Comparison of ENCODE assay signal across 8 cellular contexts in the genomic region with DNA sequence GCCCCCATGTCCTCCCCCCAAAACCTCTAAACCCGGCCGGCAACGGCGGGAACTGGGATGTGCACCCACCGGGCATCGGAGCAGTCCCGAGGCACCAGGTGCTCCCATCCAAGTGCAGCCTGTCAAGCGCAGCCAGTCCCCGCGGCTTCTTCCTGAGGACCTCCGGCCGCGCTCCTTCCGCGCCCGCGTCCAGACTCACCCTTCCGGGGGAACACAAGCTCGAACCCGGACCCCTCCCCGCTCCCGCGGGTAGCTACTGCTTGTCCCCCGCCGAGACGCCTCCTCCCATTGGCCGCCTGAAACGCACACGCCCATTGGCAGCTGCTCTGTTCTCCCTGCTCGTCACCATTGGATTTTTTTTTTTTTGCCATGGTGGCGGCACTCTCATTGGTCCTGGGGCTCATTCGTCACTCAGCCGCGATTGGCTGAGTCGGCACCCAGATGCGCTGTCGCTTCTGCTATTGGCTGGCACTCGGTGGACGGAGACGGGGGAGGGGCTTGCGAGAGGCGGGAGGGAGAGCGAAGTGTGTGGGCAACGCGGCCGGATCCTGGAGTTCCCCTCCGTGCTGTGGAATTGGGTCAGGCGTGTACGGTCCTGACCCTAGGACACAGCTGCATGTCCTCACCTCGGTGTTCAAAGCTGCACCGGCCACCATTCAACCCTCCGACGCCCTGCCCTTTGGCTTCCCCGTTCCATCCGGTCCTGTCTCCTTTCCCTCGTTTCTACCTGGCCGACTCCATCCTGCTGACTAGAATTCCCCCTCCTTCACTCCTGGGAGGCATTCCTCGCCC. TPM values are rescaled to one million over a fixed set of nuclear protein-coding genes. Genes with fewer than 3 reads are reported as not detected.
DNase-seq lines count a peak whose midpoint lies in the region; ATAC-seq, FAIRE-seq and TF ChIP-seq lines count a peak whose summit lies in the region.

TSS of gene TYK2 (minus strand) at position 262 of the 792 bp plus-strand sequence. CDS start 2,166 bp downstream, outside the sequence.

- peaks cover 26% of the 10 kb centered on the region for H3K79me2 ChIP-seq in Loucy (ENCODE audit: insufficient read depth, low read length)

- H3K4me3 ChIP-seq in Loucy (ENCODE audit: low read length, poor library complexity, severe bottlenecking) (peak within 1 kb of the TSS; percentile 93), fibroblast of mammary gland (ENCODE audit: control insufficient read depth, low read depth, low read length) (peak within 1 kb of the TSS; percentile 97)

- H4K20me1 ChIP-seq in Loucy (ENCODE audit: insufficient read depth, low read length, poor library complexity, severe bottlenecking), result peaks cover 3% of the 10 kb centered on the region

- TF ChIP-seq CTCF in Loucy (conservative IDR thresholded peaks at IDR 0.05; ENCODE audit: low read length) (no peak), fibroblast of mammary gland (conservative IDR thresholded peaks at IDR 0.05; ENCODE audit: control insufficient read depth, insufficient read depth, low read depth, low read length) (no peak), natural killer cell (IDR thresholded peaks at IDR 0.05) (no peak)

- H3K4me1 ChIP-seq in Loucy (ENCODE audit: insufficient read depth, low read length, poor library complexity, severe bottlenecking), result peaks cover 13% of the 10 kb centered on the region

- peak within 1 kb of the TSS; percentile 94 for H3K9ac ChIP-seq in Loucy (ENCODE audit: low read depth, low read length, poor library complexity, severe bottlenecking)

- H3K4me3 Mint-ChIP-seq in natural killer cell, result peak within 1 kb of the TSS; percentile 94

- H3K36me3 ChIP-seq in Loucy (ENCODE audit: insufficient read depth, low read length), result peaks cover 5% of the 10 kb centered on the region; the same call in 1 of the 2 replicates

- H3K4me2 ChIP-seq in Loucy (ENCODE audit: low read depth, low read length, poor library complexity, severe bottlenecking), result peak within 1 kb of the TSS; percentile 99

- peak; percentile 41 for FAIRE-seq in H54 (lab: Jason Lieb, UNC)

- peak; percentile 99 for DNase-seq in EL
- DNase-seq in H54 (ENCODE audit: insufficient read length, low spot score), result peak; percentile 99
- peak; percentile 89 for DNase-seq in activated T-helper 9 cell treated with anti-CD3 and anti-CD28 coated beads, Interleukin-2, amount 50 U/mL, for 16 hours (ENCODE audit: low read depth)
- DNase-seq in fibroblast of mammary gland (ENCODE audit: low read depth), result peak; percentile 98
- peak; percentile 98 for DNase-seq in natural killer cell
- peak; percentile 96 for DNase-seq in stimulated activated naive CD4-positive, alpha-beta T cell treated with Interleukin-2 at 50 U/mL for 16 hours (lab: John Stamatoyannopoulos, UW)

- H3K9me2 ChIP-seq in Loucy (replicated peaks; ENCODE audit: low read depth, low read length), result no peaks in the 10 kb centered on the region

- ATAC-seq in natural killer cell, result peak; percentile 90 to 97 (median 92)

- H3K27ac Mint-ChIP-seq in natural killer cell, result peak within 1 kb of the TSS; percentile 97

- H3K9me3 Mint-ChIP-seq in natural killer cell, result no peaks in the 10 kb centered on the region

- no peaks in the 10 kb centered on the region for H3K36me3 Mint-ChIP-seq in natural killer cell

- no peaks in the 10 kb centered on the region for H3K27me3 Mint-ChIP-seq in natural killer cell (ENCODE audit: low read depth in 2 of 2)

- H3K4me1 Mint-ChIP-seq in natural killer cell, result peaks cover 19 to 26% of the 10 kb centered on the region in 2 donors

- TF ChIP-seq POLR2A in H54 (IDR thresholded peaks at IDR 0.05; ENCODE audit: low read depth, low read length) (peak; percentile 89), Raji (IDR thresholded peaks at IDR 0.05; ENCODE audit: insufficient read depth, low read depth, low read length) (peak; percentile 98)

- peak within 1 kb of the TSS; percentile 94 for H2AFZ ChIP-seq in Loucy (ENCODE audit: low read length)

- H3K27me3 ChIP-seq in Loucy (ENCODE audit: insufficient read depth, low read length, poor library complexity, severe bottlenecking), result no peaks in the 10 kb centered on the region

- H3K9me3 ChIP-seq in Loucy (ENCODE audit: insufficient read depth, low read depth, low read length), result no peaks in the 10 kb centered on the region

- intact Hi-C loops in natural killer cell (cut with micrococcal nuclease), result loop anchor here (1.0 to 10.0 kb wide), 3 partner anchors 47 to 110 kb away; partner anchors contain the start of genes ICAM1 and RAVER1

- no peaks in the 10 kb centered on the region for H3F3A ChIP-seq in Loucy (ENCODE audit: low read depth)

RNA-seq across cellular contexts. Expression of gene TYK2, which starts in this region (rescaled TPM):
- 100 to 1,000 TPM; 401 to 469 (median 454) TPM for total RNA-seq in natural killer cell

Comparison
In these comparisons a context has a peak if more than half of its experiments do, and no peak if none do; other contexts are left out.
1. Peak in every context shown above with its lines: DNase-seq, ATAC-seq and H3K4me3 ChIP-seq.